10 cellular contexts compared by ENCODE assay signal in the genomic region with DNA sequence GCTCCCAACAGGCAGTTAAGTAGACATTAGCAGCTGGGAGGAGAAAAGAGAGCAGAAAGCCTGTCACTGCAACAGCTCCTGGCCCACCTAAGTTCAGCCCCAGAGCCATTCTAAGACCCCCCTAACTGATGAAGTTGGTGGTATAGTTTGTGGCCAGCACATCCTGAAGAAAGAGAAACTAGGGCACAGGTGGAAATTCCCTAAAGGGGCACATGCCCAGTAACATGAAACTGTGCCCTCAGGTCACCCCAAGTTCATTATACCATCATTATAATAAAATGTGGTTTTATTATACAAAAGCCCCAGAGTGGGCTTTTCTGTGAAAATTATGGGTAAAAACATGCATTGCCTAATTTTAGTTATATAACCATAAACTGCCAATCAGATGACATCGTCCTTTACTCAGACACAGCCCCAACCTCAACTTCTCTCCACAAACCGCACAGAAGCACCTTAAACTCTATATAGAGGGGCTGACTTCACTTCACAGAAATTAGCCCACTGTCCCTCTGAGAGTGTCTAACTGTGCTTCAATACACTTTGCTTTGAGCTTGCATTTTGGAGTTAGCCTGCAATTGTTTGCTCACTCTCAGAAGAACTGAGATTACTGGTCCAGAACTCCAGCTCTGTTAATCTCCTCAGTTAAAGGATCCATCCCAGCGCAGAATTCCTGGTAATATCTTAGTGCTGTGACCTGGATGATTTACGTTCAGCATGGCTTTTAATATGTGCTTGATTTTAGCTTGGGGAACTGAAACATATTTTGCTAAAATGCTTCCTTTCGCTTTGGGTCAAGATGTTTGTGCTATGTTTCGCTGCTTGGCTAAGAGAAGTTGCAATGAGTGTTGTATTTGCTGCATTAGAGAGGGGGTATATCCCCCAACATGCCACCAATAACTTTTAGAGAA. TPM values are rescaled to one million over a fixed set of nuclear protein-coding genes. Genes with fewer than 3 reads are reported as not detected.
DNase-seq lines count a peak whose midpoint lies in the region; TF ChIP-seq lines count a peak whose summit lies in the region.
"Had no signal": no experiment of that assay in that cellular context is flagged by ENCODE, and none has a peak within 500 bp of the region (broad histone marks: within the 10 kb centered on the region; RNA-seq: fewer than 3 reads in every experiment).

No MANE protein-coding gene starts in this region.

- peaks cover 52% of the 10 kb centered on the region for H3K4me1 ChIP-seq in thymus (ENCODE audit: control insufficient read depth, insufficient read depth, low read length)

- peak overlapping the region; percentile 74 for H3K27ac ChIP-seq in KOPT-K1 (ENCODE audit: low read depth, low read length, poor library complexity, severe bottlenecking)
- H3K27ac ChIP-seq in thymus (ENCODE audit: low read depth) = peak overlapping the region; percentile 77
- H3K27ac ChIP-seq: C4-2B had no signal

- WGBS in thymus = 56% methylated on average over 6 of the region's 6 CpGs

- H3K9me3 ChIP-seq in KOPT-K1 (ENCODE audit: insufficient read depth, low read length, poor library complexity, severe bottlenecking) (no peaks in the 10 kb centered on the region), thymus (ENCODE audit: control insufficient read depth) (no peaks in the 10 kb centered on the region)

- no peak overlapping the region for H3K4me3 ChIP-seq in thymus (ENCODE audit: low read length)
- H3K4me3 ChIP-seq in foreskin fibroblast (ENCODE audit: low read depth in 1 of 2, low read length in 2 of 2) = no peak overlapping the region

- no peaks in the 10 kb centered on the region for H3K27me3 ChIP-seq in thymus (ENCODE audit: control insufficient read depth, insufficient read depth)

- peak; percentile 20 for DNase-seq in activated naive CD4-positive, alpha-beta T cell treated with Interleukin-2 at 50 U/mL for 16 hours
- no peak for DNase-seq in activated naive CD4-positive, alpha-beta T cell treated with anti-CD3 and anti-CD28 coated beads, Interleukin-2, amount 50 U/mL, for 16 hours
- DNase-seq in central memory CD4-positive, alpha-beta T cell = peak; percentile 78
- no peak for DNase-seq in foreskin fibroblast
- no peak for DNase-seq in NCI-H128 (lab: John Stamatoyannopoulos, UW; ENCODE audit: unreplicated experiment)
- DNase-seq in 8988T = no peak
- DNase-seq: NCI-H526 treated with DMSO at 0.1 percent for 48 hours had no signal

- no peaks in the 10 kb centered on the region for H3K36me3 ChIP-seq in KOPT-K1 (ENCODE audit: insufficient read depth, low read length)
- no peaks in the 10 kb centered on the region for H3K36me3 ChIP-seq in thymus (ENCODE audit: control insufficient read depth, insufficient read depth)

- no peak for TF ChIP-seq CTCF in foreskin fibroblast (IDR thresholded peaks at IDR 0.05; ENCODE audit: low read depth, low read length)

RNA-seq across cellular contexts. Expression of gene APOL3, which starts 1.8 kb away (rescaled TPM):
- polyA plus RNA-seq in thymus = 42.6 TPM

RNA-seq across cellular contexts. Expression of gene APOL4, which starts 39.2 kb away (rescaled TPM):
- 53.0 TPM for polyA plus RNA-seq in thymus

Comparison
In these comparisons a context has a peak if more than half of its experiments do, and no peak if none do; other contexts are left out.
1. DNase-seq: peak in activated naive CD4-positive, alpha-beta T cell treated with Interleukin-2 at 50 U/mL for 16 hours (single experiment) and central memory CD4-positive, alpha-beta T cell (single experiment); none in activated naive CD4-positive, alpha-beta T cell treated with anti-CD3 and anti-CD28 coated beads, Interleukin-2, amount 50 U/mL, for 16 hours (single experiment), foreskin fibroblast (0 of 2), NCI-H128 (single experiment) and 8988T (single experiment).